In the genomic region with DNA sequence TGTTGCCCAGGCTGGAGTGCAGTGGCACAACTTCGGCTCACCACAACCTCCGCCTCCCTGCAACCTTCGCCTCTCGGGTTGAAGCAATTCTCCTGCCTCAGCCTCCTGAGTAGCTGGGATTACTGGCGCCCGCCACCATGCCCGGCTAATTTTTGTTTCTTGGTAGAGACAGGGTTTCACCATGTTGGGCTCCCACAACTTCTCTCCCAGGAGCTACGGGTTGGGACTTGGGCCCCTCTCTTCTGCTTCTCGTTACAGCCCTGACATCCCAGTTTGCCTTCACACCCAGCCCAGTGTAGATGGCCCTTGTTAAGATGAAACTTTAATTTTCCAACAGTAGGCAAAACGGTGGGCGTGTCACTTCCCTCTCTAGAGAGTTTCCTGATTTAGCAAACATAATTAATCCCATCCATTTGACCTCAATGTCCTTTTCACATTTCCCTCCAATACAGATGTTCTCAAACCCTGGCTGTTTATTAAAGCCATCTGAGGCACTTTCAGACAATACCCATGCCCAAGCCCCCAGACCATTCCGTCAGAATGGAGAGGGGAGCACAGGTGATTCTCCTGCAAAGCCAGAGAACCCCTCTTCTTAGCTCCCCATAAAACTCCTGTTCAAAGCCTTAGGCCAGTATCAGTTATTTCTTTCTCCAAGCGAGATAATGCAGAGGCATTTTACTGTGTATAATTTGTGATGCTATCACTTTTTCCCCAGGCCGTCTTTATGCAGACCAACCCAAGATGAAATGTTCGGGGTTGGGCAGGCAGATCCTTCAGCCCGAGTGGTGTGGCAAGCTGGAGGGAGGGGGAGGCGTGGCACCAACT, we compare ENCODE assay signal across 2 cellular contexts.
TF ChIP-seq lines count a peak whose summit lies in the region.

No MANE protein-coding gene starts in this region.

TF ChIP-seq in SK-N-SH, 30 proteins besides CTCF, POLR2A, EP300 and RAD21 (continued from another document):
- no peak for TF ChIP-seq MAX (IDR thresholded peaks at IDR 0.05; ENCODE audit: low read depth)
- TF ChIP-seq YY1 (IDR thresholded peaks at IDR 0.05; ENCODE audit: low read depth): no peak
- TF ChIP-seq IRF3 (IDR thresholded peaks at IDR 0.05; ENCODE audit: low read depth, low read length): no peak
- no peak for TF ChIP-seq GABPA (IDR thresholded peaks at IDR 0.05; ENCODE audit: low read depth)
- TF ChIP-seq NFIC (IDR thresholded peaks at IDR 0.05; ENCODE audit: borderline replicate concordance): no peak
- TF ChIP-seq JUND (IDR thresholded peaks at IDR 0.05): no peak
- TF ChIP-seq, protein P1, sequence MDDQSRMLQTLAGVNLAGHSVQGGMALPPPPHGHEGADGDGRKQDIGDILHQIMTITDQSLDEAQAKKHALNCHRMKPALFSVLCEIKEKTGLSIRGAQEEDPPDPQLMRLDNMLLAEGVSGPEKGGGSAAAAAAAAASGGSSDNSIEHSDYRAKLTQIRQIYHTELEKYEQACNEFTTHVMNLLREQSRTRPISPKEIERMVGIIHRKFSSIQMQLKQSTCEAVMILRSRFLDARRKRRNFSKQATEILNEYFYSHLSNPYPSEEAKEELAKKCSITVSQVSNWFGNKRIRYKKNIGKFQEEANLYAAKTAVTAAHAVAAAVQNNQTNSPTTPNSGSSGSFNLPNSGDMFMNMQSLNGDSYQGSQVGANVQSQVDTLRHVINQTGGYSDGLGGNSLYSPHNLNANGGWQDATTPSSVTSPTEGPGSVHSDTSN (IDR thresholded peaks at IDR 0.05): no peak
- TF ChIP-seq USF1 (IDR thresholded peaks at IDR 0.05; ENCODE audit: borderline replicate concordance, low read depth): no peak
- no peak; the same call in 1 of the 2 replicates for TF ChIP-seq MXI1 (IDR thresholded peaks at IDR 0.05; ENCODE audit: low read depth, low read length)
- peak; percentile 61; the same call in 1 of the 2 replicates for TF ChIP-seq RCOR1 (IDR thresholded peaks at IDR 0.05; ENCODE audit: low read length)
- TF ChIP-seq USF2 (IDR thresholded peaks at IDR 0.05; ENCODE audit: borderline replicate concordance, low read depth, low read length): no peak
- TF ChIP-seq FOSL2 (IDR thresholded peaks at IDR 0.05; ENCODE audit: borderline replicate concordance, low read depth): no peak
- no peak for TF ChIP-seq TEAD4 (IDR thresholded peaks at IDR 0.05; ENCODE audit: borderline replicate concordance, insufficient read depth)
- no peak for TF ChIP-seq EZH2phosphoT487 (IDR thresholded peaks at IDR 0.05; ENCODE audit: borderline replicate concordance, low read depth)
- TF ChIP-seq ELF1 (IDR thresholded peaks at IDR 0.05): no peak
- TF ChIP-seq, protein P2, sequence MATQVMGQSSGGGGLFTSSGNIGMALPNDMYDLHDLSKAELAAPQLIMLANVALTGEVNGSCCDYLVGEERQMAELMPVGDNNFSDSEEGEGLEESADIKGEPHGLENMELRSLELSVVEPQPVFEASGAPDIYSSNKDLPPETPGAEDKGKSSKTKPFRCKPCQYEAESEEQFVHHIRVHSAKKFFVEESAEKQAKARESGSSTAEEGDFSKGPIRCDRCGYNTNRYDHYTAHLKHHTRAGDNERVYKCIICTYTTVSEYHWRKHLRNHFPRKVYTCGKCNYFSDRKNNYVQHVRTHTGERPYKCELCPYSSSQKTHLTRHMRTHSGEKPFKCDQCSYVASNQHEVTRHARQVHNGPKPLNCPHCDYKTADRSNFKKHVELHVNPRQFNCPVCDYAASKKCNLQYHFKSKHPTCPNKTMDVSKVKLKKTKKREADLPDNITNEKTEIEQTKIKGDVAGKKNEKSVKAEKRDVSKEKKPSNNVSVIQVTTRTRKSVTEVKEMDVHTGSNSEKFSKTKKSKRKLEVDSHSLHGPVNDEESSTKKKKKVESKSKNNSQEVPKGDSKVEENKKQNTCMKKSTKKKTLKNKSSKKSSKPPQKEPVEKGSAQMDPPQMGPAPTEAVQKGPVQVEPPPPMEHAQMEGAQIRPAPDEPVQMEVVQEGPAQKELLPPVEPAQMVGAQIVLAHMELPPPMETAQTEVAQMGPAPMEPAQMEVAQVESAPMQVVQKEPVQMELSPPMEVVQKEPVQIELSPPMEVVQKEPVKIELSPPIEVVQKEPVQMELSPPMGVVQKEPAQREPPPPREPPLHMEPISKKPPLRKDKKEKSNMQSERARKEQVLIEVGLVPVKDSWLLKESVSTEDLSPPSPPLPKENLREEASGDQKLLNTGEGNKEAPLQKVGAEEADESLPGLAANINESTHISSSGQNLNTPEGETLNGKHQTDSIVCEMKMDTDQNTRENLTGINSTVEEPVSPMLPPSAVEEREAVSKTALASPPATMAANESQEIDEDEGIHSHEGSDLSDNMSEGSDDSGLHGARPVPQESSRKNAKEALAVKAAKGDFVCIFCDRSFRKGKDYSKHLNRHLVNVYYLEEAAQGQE (IDR thresholded peaks at IDR 0.05; ENCODE audit: low read depth, low read length): no peak
- TF ChIP-seq CHD2 (IDR thresholded peaks at IDR 0.05; ENCODE audit: low read length, partially characterized antibody): peak; percentile 31
- no peak for TF ChIP-seq SMC3 (IDR thresholded peaks at IDR 0.05; ENCODE audit: low read depth, low read length)
- no peak for TF ChIP-seq POLR2AphosphoS5 (IDR thresholded peaks at IDR 0.05; ENCODE audit: low read depth, low read length)
- no peak for TF ChIP-seq MEF2A (IDR thresholded peaks at IDR 0.05; ENCODE audit: borderline replicate concordance, low read depth)
- no peak for TF ChIP-seq NRF1 (IDR thresholded peaks at IDR 0.05; ENCODE audit: low read depth, low read length)
- peak; percentile 69 for TF ChIP-seq GATA2 (CRISPR knock-in tag; IDR thresholded peaks at IDR 0.05)
- no peak for TF ChIP-seq TCF12 (IDR thresholded peaks at IDR 0.05)
- no peak for TF ChIP-seq FOXJ3 (CRISPR knock-in tag; IDR thresholded peaks at IDR 0.05)

TF ChIP-seq in SK-N-SH treated with all-trans-retinoic acid at 6 μM for 48 hours, 23 proteins besides CTCF, POLR2A, EP300 and RAD21 (continued from another document):
- TF ChIP-seq, protein P3, sequence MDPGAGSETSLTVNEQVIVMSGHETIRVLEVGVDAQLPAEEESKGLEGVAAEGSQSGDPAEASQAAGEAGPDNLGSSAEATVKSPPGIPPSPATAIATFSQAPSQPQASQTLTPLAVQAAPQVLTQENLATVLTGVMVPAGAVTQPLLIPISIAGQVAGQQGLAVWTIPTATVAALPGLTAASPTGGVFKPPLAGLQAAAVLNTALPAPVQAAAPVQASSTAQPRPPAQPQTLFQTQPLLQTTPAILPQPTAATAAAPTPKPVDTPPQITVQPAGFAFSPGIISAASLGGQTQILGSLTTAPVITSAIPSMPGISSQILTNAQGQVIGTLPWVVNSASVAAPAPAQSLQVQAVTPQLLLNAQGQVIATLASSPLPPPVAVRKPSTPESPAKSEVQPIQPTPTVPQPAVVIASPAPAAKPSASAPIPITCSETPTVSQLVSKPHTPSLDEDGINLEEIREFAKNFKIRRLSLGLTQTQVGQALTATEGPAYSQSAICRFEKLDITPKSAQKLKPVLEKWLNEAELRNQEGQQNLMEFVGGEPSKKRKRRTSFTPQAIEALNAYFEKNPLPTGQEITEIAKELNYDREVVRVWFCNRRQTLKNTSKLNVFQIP (CRISPR knock-in tag; IDR thresholded peaks at IDR 0.05; ENCODE audit: borderline replicate concordance, low read depth): no peak
- TF ChIP-seq ZFP30 (CRISPR knock-in tag; IDR thresholded peaks at IDR 0.05) (no peak), TCF4 (CRISPR knock-in tag; IDR thresholded peaks at IDR 0.05; ENCODE audit: borderline replicate concordance) (no peak), CSDC2 (CRISPR knock-in tag; IDR thresholded peaks at IDR 0.05) (no peak), ZNF70 (CRISPR knock-in tag; IDR thresholded peaks at IDR 0.05) (no peak), ZNF565 (CRISPR knock-in tag; conservative IDR thresholded peaks at IDR 0.05; ENCODE audit: low read depth) (no peak), PPARA (CRISPR knock-in tag; IDR thresholded peaks at IDR 0.05; ENCODE audit: borderline replicate concordance) (no peak), SNAI2 (CRISPR knock-in tag; IDR thresholded peaks at IDR 0.05) (no peak), TOX (CRISPR knock-in tag; IDR thresholded peaks at IDR 0.05; ENCODE audit: borderline replicate concordance) (no peak), ZFP3 (CRISPR knock-in tag; IDR thresholded peaks at IDR 0.05) (no peak), OSR1 (CRISPR knock-in tag; IDR thresholded peaks at IDR 0.05) (no peak)
